Comparison of ENCODE assay signal across 20 cellular contexts in the genomic region with DNA sequence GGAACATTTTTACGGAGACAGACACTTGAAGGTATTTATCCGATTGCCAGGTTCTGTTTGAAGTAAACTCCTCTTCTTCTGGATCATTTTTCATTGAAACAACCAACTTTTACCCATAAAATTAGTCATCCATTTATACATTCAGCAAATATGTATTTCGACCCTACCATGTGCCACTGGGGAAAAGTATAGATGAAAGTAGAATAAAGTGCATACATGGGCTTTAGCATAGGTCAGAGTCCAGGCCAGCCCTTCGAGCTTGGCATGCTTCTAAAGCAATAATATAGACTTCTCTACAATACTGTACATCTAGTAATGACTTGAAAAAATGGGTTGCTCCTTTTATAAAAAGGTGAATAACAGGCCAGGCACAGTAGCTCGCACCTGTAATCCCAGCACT. TPM values are rescaled to one million over a fixed set of nuclear protein-coding genes. Genes with fewer than 3 reads are reported as not detected.
DNase-seq lines count a peak whose midpoint lies in the region; ATAC-seq, FAIRE-seq and TF ChIP-seq lines count a peak whose summit lies in the region.
"Had no signal": no experiment of that assay in that cellular context is flagged by ENCODE, and none has a peak within 500 bp of the region (broad histone marks: within the 10 kb centered on the region; RNA-seq: fewer than 3 reads in every experiment).

No MANE protein-coding gene starts in this region.

- H3K4me2 ChIP-seq in GM23248 (ENCODE audit: unreplicated experiment) (peak overlapping the region; percentile 49), OCI-LY7 (ENCODE audit: low read length) (no peak overlapping the region), GM12878 (ENCODE audit: control insufficient read depth, insufficient read depth) (no peak overlapping the region), neuronal stem cell (ENCODE audit: insufficient read depth, low read length, poor library complexity, severe bottlenecking) (no peak overlapping the region)
- H3K4me2 ChIP-seq: neural progenitor cell had no signal

- H4K20me1 ChIP-seq in GM23248 (ENCODE audit: insufficient read depth) (no peaks in the 10 kb centered on the region), OCI-LY7 (ENCODE audit: insufficient read depth, low read length) (no peaks in the 10 kb centered on the region), GM12878 (ENCODE audit: control insufficient read depth, insufficient read depth) (no peaks in the 10 kb centered on the region)

- H3K4me1 ChIP-seq in GM23248 (ENCODE audit: insufficient read depth) (peaks cover 20% of the 10 kb centered on the region), OCI-LY7 (ENCODE audit: insufficient read depth, low read length, poor library complexity, severe bottlenecking) (no peaks in the 10 kb centered on the region), GM12878 (ENCODE audit: control insufficient read depth, insufficient read depth, low read length) (no peaks in the 10 kb centered on the region), prostate gland (replicated peaks) (peaks cover 6% of the 10 kb centered on the region), neuronal stem cell (ENCODE audit: control insufficient read depth in 2 of 2, insufficient read depth in 1 of 2, low read depth in 1 of 2, low read length in 2 of 2) (no peaks in the 10 kb centered on the region)
- H3K4me1 ChIP-seq: neural progenitor cell had no signal

- H3K9ac ChIP-seq in GM23248 = no peak overlapping the region
- H3K9ac ChIP-seq in GM12878 (ENCODE audit: control insufficient read depth, insufficient read depth, low read length) = no peak overlapping the region
- H3K9ac ChIP-seq in neuronal stem cell (ENCODE audit: low read depth, low read length, poor library complexity) = no peak overlapping the region
- H3K9ac ChIP-seq: neural progenitor cell had no signal

- H3F3A ChIP-seq in GM23248 (ENCODE audit: insufficient read depth) = peaks cover 23% of the 10 kb centered on the region

- peak; percentile 15 for DNase-seq in GM23248
- DNase-seq in OCI-LY7 (ENCODE audit: low spot score) = no peak
- DNase-seq in GM12878 (ENCODE audit: low read depth, low spot score) = no peak
- no peak for DNase-seq in prostate gland (ENCODE audit: low spot score)
- no peak for DNase-seq in neuronal stem cell (ENCODE audit: low spot score)
- no peak for DNase-seq in midbrain (lab: John Stamatoyannopoulos, UW)
- DNase-seq in GM03348 (ENCODE audit: low spot score) = no peak
- DNase-seq: activated CD8-positive, alpha-beta T cell treated with anti-CD3 and anti-CD28 coated beads for 36 hours; activated naive CD4-positive, alpha-beta T cell treated with anti-CD3 and anti-CD28 coated beads, Interleukin-2, amount 10 ng/mL, durations not matched to agents 7 days and 5 days; DND-41; immature natural killer cell; left ventricle myocardium superior; NCI-H1436 treated with DMSO at 0.1 percent for 48 hours; NCI-H524; small intestine; stimulated activated naive B cell treated with anti-CD40 and anti-IgM and Interleukin-4, amounts not matched to agents 10 μg/mL and 1 μg/mL and 100 μg/mL, for 72 hours; T1000 had no signal

- SMC1A ChIA-PET in GM12878 (lab: Charles Lee; ENCODE audit: uncharacterized antibody, unreplicated experiment) = no interaction called here

- ATAC-seq in GM12878 = no peak
- ATAC-seq: activated CD4-positive, CD25-positive, alpha-beta regulatory T cell treated with anti-CD3 and anti-CD28 coated beads, Interleukin-2, amount 50 U/mL, for 24 hours; activated CD8-positive, alpha-beta T cell treated with anti-CD3 and anti-CD28 coated beads for 36 hours; foreskin keratinocyte; left ventricle myocardium superior; stimulated activated naive B cell treated with anti-CD40 and anti-IgM and Interleukin-4, amounts not matched to agents 10 μg/mL and 1 μg/mL and 100 μg/mL, for 72 hours had no signal

- no peak for TF ChIP-seq EP300 in GM12878 (IDR thresholded peaks at IDR 0.05; ENCODE audit: borderline replicate concordance in 1 of 2, control insufficient read depth in 1 of 2, low read depth in 2 of 2, low read length in 2 of 2)

- POLR2A ChIA-PET in OCI-LY7 (lab: Charles Lee) (no interaction called here), GM12878 (lab: Charles Lee) (no interaction called here)

- H2BK120ac ChIP-seq in neuronal stem cell (ENCODE audit: low read depth, low read length) = no peak overlapping the region

- no peak overlapping the region for H2BK15ac ChIP-seq in neuronal stem cell (ENCODE audit: low read length)

- H3K9me2 ChIP-seq in GM23248 (ENCODE audit: insufficient read depth) (no peaks in the 10 kb centered on the region), OCI-LY7 (ENCODE audit: insufficient read depth, low read length) (no peaks in the 10 kb centered on the region)

- TF ChIP-seq POLR2A in GM12878 (IDR thresholded peaks at IDR 0.05; ENCODE audit: low read depth, low read length) (no peak), prostate gland (IDR thresholded peaks at IDR 0.05) (no peak)

- no peak overlapping the region for H2AK5ac ChIP-seq in neuronal stem cell (ENCODE audit: low read depth, low read length)

- no peak for FAIRE-seq in GM12878 (lab: Jason Lieb, UNC)
- FAIRE-seq: small intestine had no signal

- H3K4me3 ChIP-seq in GM23248 (0 out of 2 replicates have a peak overlapping the region, but pooled peaks have one; percentile 24), OCI-LY7 (ENCODE audit: low read depth, low read length, poor library complexity, severe bottlenecking) (no peak overlapping the region), GM12878 (no peak overlapping the region), prostate gland (no peak overlapping the region), neuronal stem cell (ENCODE audit: low read length in 2 of 2) (no peak overlapping the region)
- H3K4me3 ChIP-seq: neural progenitor cell had no signal

- BruUV-seq in OCI-LY7 (replicated peaks; lab: Mats Ljungman, UMichigan) (TSS peak; percentile 28), GM12878 (replicated peaks; lab: Mats Ljungman, UMichigan) (TSS peak; percentile 16)

- H4K91ac ChIP-seq in neuronal stem cell (ENCODE audit: low read depth, low read length, poor library complexity) = no peak overlapping the region

- H3K36me3 ChIP-seq in GM23248 (ENCODE audit: low read depth) (no peaks in the 10 kb centered on the region), OCI-LY7 (ENCODE audit: insufficient read depth, low read length) (peaks cover 8% of the 10 kb centered on the region; the same call in 1 of the 2 replicates), GM12878 (ENCODE audit: control insufficient read depth in 2 of 2, insufficient read depth in 2 of 2, low read length in 1 of 2) (no peaks in the 10 kb centered on the region; a peak in 2 of 4 replicates), prostate gland (no peaks in the 10 kb centered on the region), neuronal stem cell (replicated peaks in 1 of 2; ENCODE audit: control insufficient read depth in 2 of 2, insufficient read depth in 2 of 2, low read length in 2 of 2) (peaks cover 0 to 13% of the 10 kb centered on the region in 2 donors)
- H3K36me3 ChIP-seq: neural progenitor cell had no signal

- intact Hi-C loops in OCI-LY7 (cut with micrococcal nuclease; ENCODE audit: unreplicated experiment) (no loop called here), GM12878 (cut with micrococcal nuclease; ENCODE audit: unreplicated experiment) (no loop called here), prostate gland (cut with DNase I) (no loop called here)

- in situ Hi-C loops in GM23248 (cut with MboI) (no loop called here), GM12878 (cut with MboI) (no loop called here)

- no peaks in the 10 kb centered on the region for H3K9me3 ChIP-seq in GM23248 (ENCODE audit: low read depth)
- no peaks in the 10 kb centered on the region for H3K9me3 ChIP-seq in OCI-LY7 (ENCODE audit: low read length)
- H3K9me3 ChIP-seq in GM12878 (replicated peaks; ENCODE audit: control insufficient read depth, insufficient read depth, low read length) = no peaks in the 10 kb centered on the region
- H3K9me3 ChIP-seq in prostate gland = no peaks in the 10 kb centered on the region
- H3K9me3 ChIP-seq in neuronal stem cell (replicated peaks in 1 of 2; ENCODE audit: control insufficient read depth in 2 of 2, insufficient read depth in 1 of 2, low read depth in 1 of 2, low read length in 2 of 2) = no peaks in the 10 kb centered on the region

- no peak overlapping the region for H2BK12ac ChIP-seq in neuronal stem cell (ENCODE audit: low read length)

- TF ChIP-seq RAD21 in GM12878 (IDR thresholded peaks at IDR 0.05; ENCODE audit: insufficient read depth, low read depth, low read length) = no peak

- no peak overlapping the region for H3K4ac ChIP-seq in neuronal stem cell (ENCODE audit: low read length)

- H3K27ac ChIP-seq in GM23248 = peak overlapping the region; percentile 72
- no peak overlapping the region for H3K27ac ChIP-seq in OCI-LY7 (ENCODE audit: low read depth, low read length, poor library complexity, severe bottlenecking)
- no peak overlapping the region for H3K27ac ChIP-seq in GM12878 (ENCODE audit: control insufficient read depth, insufficient read depth)
- H3K27ac ChIP-seq in prostate gland = peak overlapping the region; percentile 30 to 60
- no peak overlapping the region for H3K27ac ChIP-seq in neuronal stem cell (replicated peaks; ENCODE audit: low read length)
- H3K27ac ChIP-seq: neural progenitor cell had no signal

- no peak overlapping the region for H2AFZ ChIP-seq in GM23248
- no peak overlapping the region for H2AFZ ChIP-seq in OCI-LY7 (ENCODE audit: low read length)
- H2AFZ ChIP-seq in GM12878 (ENCODE audit: control insufficient read depth, low read depth, low read length) = no peak overlapping the region
- no peak overlapping the region for H2AFZ ChIP-seq in neuronal stem cell (ENCODE audit: low read length)
- H2AFZ ChIP-seq: neural progenitor cell had no signal

- no peak overlapping the region for H4K8ac ChIP-seq in neuronal stem cell (ENCODE audit: low read depth, low read length)

- RAD21 ChIA-PET in GM12878 (lab: Charles Lee; ENCODE audit: unreplicated experiment) = no interaction called here

- H2BK5ac ChIP-seq in neuronal stem cell (ENCODE audit: low read length) = no peak overlapping the region

- 85 to 90% methylated on average over 5 of the region's 5 CpGs for WGBS in GM23248 (ENCODE audit: low coverage in 1 of 2, low lambda C conversion rate in 2 of 2, missing lambda C conversion rate in 2 of 2), 2 experiments
- 97% methylated on average over 5 of the region's 5 CpGs for WGBS in GM12878 (ENCODE audit: insufficient coverage, insufficient replicate concordance, low lambda C conversion rate, missing lambda C conversion rate)
- WGBS in prostate gland = 83% methylated on average over 5 of the region's 5 CpGs
- no CpG with 5 or more reads among the region's 5 CpGs for WGBS in neuronal stem cell (ENCODE audit: extremely low coverage in 2 of 2, insufficient read length in 2 of 2, insufficient replicate concordance in 1 of 2), 2 donors

- no peak overlapping the region for H3K18ac ChIP-seq in neuronal stem cell (ENCODE audit: low read length)

- peaks cover 59% of the 10 kb centered on the region for H3K79me2 ChIP-seq in GM23248 (ENCODE audit: insufficient read depth)
- H3K79me2 ChIP-seq in OCI-LY7 (ENCODE audit: insufficient read depth, low read depth, low read length) = no peaks in the 10 kb centered on the region
- no peaks in the 10 kb centered on the region for H3K79me2 ChIP-seq in GM12878 (ENCODE audit: control insufficient read depth, insufficient read depth, low read length)

- CTCF ChIA-PET in OCI-LY7 (lab: Charles Lee; ENCODE audit: unreplicated experiment) (no interaction called here), GM12878 (lab: Yijun Ruan, JAX) (no interaction called here)

- H3K23ac ChIP-seq in neuronal stem cell (ENCODE audit: low read depth, low read length, poor library complexity) = no peak overlapping the region

- no peaks in the 10 kb centered on the region for H3K79me1 ChIP-seq in neuronal stem cell (ENCODE audit: low read depth, low read length)

- TF ChIP-seq CTCF in OCI-LY7 (conservative IDR thresholded peaks at IDR 0.05; ENCODE audit: low read length) = no peak
- TF ChIP-seq CTCF in GM12878 (IDR thresholded peaks at IDR 0.05 in 2 of 3, conservative IDR thresholded peaks at IDR 0.05 in 1 of 3; ENCODE audit: control insufficient read depth in 2 of 3, extremely low read depth in 1 of 3, insufficient read depth in 1 of 3, low read depth in 3 of 3, low read length in 3 of 3) = no peak
- TF ChIP-seq CTCF in prostate gland (IDR thresholded peaks at IDR 0.05) = no peak

- H3K27me3 ChIP-seq in GM23248 (replicated peaks; ENCODE audit: insufficient read depth) = no peaks in the 10 kb centered on the region
- no peaks in the 10 kb centered on the region for H3K27me3 ChIP-seq in GM12878 (replicated peaks in 1 of 2; ENCODE audit: control insufficient read depth in 2 of 2, insufficient read depth in 2 of 2, low read length in 1 of 2)
- H3K27me3 ChIP-seq in prostate gland (replicated peaks; ENCODE audit: insufficient read depth) = no peaks in the 10 kb centered on the region
- no peaks in the 10 kb centered on the region for H3K27me3 ChIP-seq in neuronal stem cell (ENCODE audit: control insufficient read depth in 3 of 3, insufficient read depth in 3 of 3, low read depth in 1 of 3, low read length in 3 of 3)
- H3K27me3 ChIP-seq: foreskin keratinocyte, neural progenitor cell had no signal

- no peak overlapping the region for H3K14ac ChIP-seq in neuronal stem cell (ENCODE audit: low read length)

RNA-seq across cellular contexts. Expression of a gene that starts 10.1 kb away (rescaled TPM):
- 20.8 and 24.9 TPM in 2 replicates for total RNA-seq in GM23248 (2014; rRNA removed; shearing (Covaris generic))
- polyA plus RNA-seq in GM23248 (2016; fragmentation: Nextera tagmentation; extraction: Ambion mirVana) (9.4 and 11.1 TPM in 2 replicates), GM12878 (2011; rRNA removed) (13.5 and 24.3 TPM in 2 replicates), GM12878 (2014; fragmentation: Illumina TruSeq; extraction: Trizol) (4.8 and 5.5 TPM in 2 replicates), GM12878 (2014; fragmentation: Nextera tagmentation; extraction: Ambion mirVana) (1 to 10 TPM; 2.2 to 4.2 TPM), GM12878 (2014; rRNA removed) (6.1 and 8.1 TPM in 2 replicates), GM12878 (2016; fragmentation: Nextera tagmentation; extraction: Ambion mirVana) (10 to 100 TPM in 1 of 2 experiments, 1 to 10 TPM in 1; 8.3 to 11.1 TPM)
- total RNA-seq in OCI-LY7 (2014; rRNA removed; shearing (Covaris generic)) = 7.1 and 15.4 TPM in 2 replicates
- total RNA-seq in OCI-LY7 (2022) (20.9 and 25.7 TPM in 2 replicates), GM12878 (2014; rRNA removed) (7.7 and 9.6 TPM in 2 replicates), GM12878 (2014; rRNA removed; fragmentation: Illumina TruSeq; extraction: Trizol) (8.6 and 11.2 TPM in 2 replicates), GM12878 (2021) (12.9 TPM in 2 replicates), prostate gland (10 to 100 TPM; 44.9 to 77.4 TPM)
- total RNA-seq in GM12878 (2013; cell fraction: nucleolus; rRNA removed) = 41.1 and 46.2 TPM in 2 replicates
- 3.9 TPM for polyA plus RNA-seq in GM12878 (2011; ENCODE audit: low read depth)
- polyA plus RNA-seq in GM12878 (2011; cell fraction: cytosol; rRNA removed) = 4.2 and 4.4 TPM in 2 replicates
- polyA plus RNA-seq in GM12878 (2011; cell fraction: nucleus; rRNA removed) = 10.7 and 12.7 TPM in 2 replicates
- polyA plus RNA-seq in GM12878 (2012) = 4.4 and 5.1 TPM in 2 replicates
- 9.1 and 20.0 TPM in 2 replicates for polyA minus RNA-seq in GM12878 (2011; rRNA and poly(A)+ RNA removed)
- polyA minus RNA-seq in GM12878 (2011; cell fraction: cytosol; rRNA and poly(A)+ RNA removed) = 4.3 and 6.2 TPM in 2 replicates
- polyA minus RNA-seq in GM12878 (2011; cell fraction: nucleus; rRNA and poly(A)+ RNA removed) = 4.6 and 8.2 TPM in 2 replicates
- polyA plus RNA-seq in neuronal stem cell (2013, experiment 1 of 2) = 2.5 TPM
- 3.7 TPM for polyA plus RNA-seq in neuronal stem cell (2013, experiment 2 of 2)

RNA-seq across cellular contexts. Expression of a gene that starts 42.9 kb away (rescaled TPM):
- total RNA-seq in GM23248 (2014; rRNA removed; shearing (Covaris generic)) = 1.3 and 2.1 TPM in 2 replicates
- polyA plus RNA-seq in GM23248 (2016; fragmentation: Nextera tagmentation; extraction: Ambion mirVana) (0.68 and 0.84 TPM in 2 replicates), GM12878 (2011; rRNA removed) (0.42 and 0.46 TPM in 2 replicates), GM12878 (2014; fragmentation: Illumina TruSeq; extraction: Trizol) (0.62 and 1.0 TPM in 2 replicates), GM12878 (2014; fragmentation: Nextera tagmentation; extraction: Ambion mirVana) (under 1 TPM; 0.22 to 0.31 TPM), GM12878 (2014; rRNA removed) (0.31 and 0.34 TPM in 2 replicates), GM12878 (2016; fragmentation: Nextera tagmentation; extraction: Ambion mirVana) (under 1 TPM; 0.59 to 0.71 TPM)
- 3.0 and 3.3 TPM in 2 replicates for total RNA-seq in OCI-LY7 (2014; rRNA removed; shearing (Covaris generic))
- total RNA-seq in OCI-LY7 (2022) (3.4 and 3.8 TPM in 2 replicates), GM12878 (2014; rRNA removed) (1.1 TPM in 2 replicates), GM12878 (2014; rRNA removed; fragmentation: Illumina TruSeq; extraction: Trizol) (1.4 TPM in 2 replicates), GM12878 (2021) (1.1 and 1.4 TPM in 2 replicates), prostate gland (1 to 10 TPM; 5.1 to 6.0 TPM)
- total RNA-seq in GM12878 (2013; cell fraction: nucleolus; rRNA removed) = 6.3 and 7.8 TPM in 2 replicates
- polyA plus RNA-seq in GM12878 (2011; ENCODE audit: low read depth) = 0.09 TPM
- polyA plus RNA-seq in GM12878 (2011; cell fraction: cytosol; rRNA removed) = 0.17 and 0.18 TPM in 2 replicates
- 0.39 and 0.46 TPM in 2 replicates for polyA plus RNA-seq in GM12878 (2011; cell fraction: nucleus; rRNA removed)
- polyA plus RNA-seq in GM12878 (2012) = 0.21 and 0.28 TPM in 2 replicates
- 1.4 and 1.5 TPM in 2 replicates for polyA minus RNA-seq in GM12878 (2011; rRNA and poly(A)+ RNA removed)
- polyA minus RNA-seq in GM12878 (2011; cell fraction: cytosol; rRNA and poly(A)+ RNA removed) = 0.40 and 0.52 TPM in 2 replicates
- polyA minus RNA-seq in GM12878 (2011; cell fraction: nucleus; rRNA and poly(A)+ RNA removed) = 0.85 and 1.1 TPM in 2 replicates
- polyA plus RNA-seq in neuronal stem cell (2013, experiment 1 of 2) = 17.2 TPM
- polyA plus RNA-seq in neuronal stem cell (2013, experiment 2 of 2) = 17.2 TPM

RNA-seq across cellular contexts. Expression of a gene that starts 45.4 kb away (rescaled TPM):
- total RNA-seq in GM23248 (2014; rRNA removed; shearing (Covaris generic)) = 4.8 and 5.2 TPM in 2 replicates
- 1.6 and 1.8 TPM in 2 replicates for polyA plus RNA-seq in GM23248 (2016; fragmentation: Nextera tagmentation; extraction: Ambion mirVana)
- total RNA-seq in OCI-LY7 (2014; rRNA removed; shearing (Covaris generic)) = 35.9 and 42.1 TPM in 2 replicates
- total RNA-seq in OCI-LY7 (2022) = 51.2 and 60.7 TPM in 2 replicates
- 92.0 and 95.9 TPM in 2 replicates for total RNA-seq in GM12878 (2013; cell fraction: nucleolus; rRNA removed)
- total RNA-seq in GM12878 (2014; rRNA removed) = 36.2 and 38.1 TPM in 2 replicates
- 35.8 and 40.9 TPM in 2 replicates for total RNA-seq in GM12878 (2014; rRNA removed; fragmentation: Illumina TruSeq; extraction: Trizol)
- 34.8 and 41.8 TPM in 2 replicates for total RNA-seq in GM12878 (2021)
- polyA plus RNA-seq in GM12878 (2011; ENCODE audit: low read depth) = 5.9 TPM
- polyA plus RNA-seq in GM12878 (2011; rRNA removed) = 29.2 and 45.7 TPM in 2 replicates
- polyA plus RNA-seq in GM12878 (2011; cell fraction: cytosol; rRNA removed) = 8.3 and 10.5 TPM in 2 replicates
- polyA plus RNA-seq in GM12878 (2011; cell fraction: nucleus; rRNA removed) = 23.2 and 32.3 TPM in 2 replicates
- 7.5 and 11.0 TPM in 2 replicates for polyA plus RNA-seq in GM12878 (2012)
- 32.6 and 38.5 TPM in 2 replicates for polyA plus RNA-seq in GM12878 (2014; fragmentation: Illumina TruSeq; extraction: Trizol)
- 10 to 100 TPM; 17.7 to 19.6 TPM for polyA plus RNA-seq in GM12878 (2014; fragmentation: Nextera tagmentation; extraction: Ambion mirVana)
- polyA plus RNA-seq in GM12878 (2014; rRNA removed) = 20.2 and 21.9 TPM in 2 replicates
- polyA plus RNA-seq in GM12878 (2016; fragmentation: Nextera tagmentation; extraction: Ambion mirVana) = 10 to 100 TPM; 25.7 to 27.7 TPM
- polyA minus RNA-seq in GM12878 (2011; rRNA and poly(A)+ RNA removed) = 13.7 and 20.7 TPM in 2 replicates
- 10.3 and 11.3 TPM in 2 replicates for polyA minus RNA-seq in GM12878 (2011; cell fraction: cytosol; rRNA and poly(A)+ RNA removed)
- 8.5 and 16.0 TPM in 2 replicates for polyA minus RNA-seq in GM12878 (2011; cell fraction: nucleus; rRNA and poly(A)+ RNA removed)
- 1 to 10 TPM; 4.4 to 4.9 TPM for total RNA-seq in prostate gland
- polyA plus RNA-seq in neuronal stem cell (2013, experiment 1 of 2) = 20.9 TPM
- polyA plus RNA-seq in neuronal stem cell (2013, experiment 2 of 2) = 21.8 TPM

Comparison
In these comparisons a context has a peak if more than half of its experiments do, and no peak if none do; other contexts are left out.
1. H3K27ac ChIP-seq: peak in GM23248 (single experiment) and prostate gland (2 of 2); none in OCI-LY7 (single experiment), GM12878 (single experiment) and neuronal stem cell (single experiment).